In genomic region chr1:211928993-211929637, GRCh38 we compare ENCODE assay signal across 1 cellular context.
TF ChIP-seq lines count a peak whose summit lies in the region.

No MANE protein-coding gene starts in this region.

TF ChIP-seq in K562, 482 proteins besides CTCF, POLR2A, EP300 and RAD21 (continued from another document and continues in another):
- TF ChIP-seq RBM22 (IDR thresholded peaks at IDR 0.05; ENCODE audit: low read depth, low read length, poor library complexity, severe bottlenecking) (no peak), CBX5 (IDR thresholded peaks at IDR 0.05; ENCODE audit: borderline replicate concordance, low read depth) (no peak), CEBPZ (IDR thresholded peaks at IDR 0.05; ENCODE audit: borderline replicate concordance, low read depth, low read length) (no peak), KLF1 (tag; IDR thresholded peaks at IDR 0.05) (peak; percentile 77; the same call in 1 of the 2 replicates), ZNF639 (CRISPR knock-in tag; conservative IDR thresholded peaks at IDR 0.05 in 1 of 2, IDR thresholded peaks at IDR 0.05 in 1 of 2) (peak in 1 of 2 experiments; percentile 76; a peak in 2 of 4 replicates), MTA3 (IDR thresholded peaks at IDR 0.05; ENCODE audit: borderline replicate concordance) (peak; percentile 14; the same call in 1 of the 2 replicates), POLR2AphosphoS5 (IDR thresholded peaks at IDR 0.05; ENCODE audit: control insufficient read depth, insufficient read depth, low read depth, low read length) (no peak), MTA1 (IDR thresholded peaks at IDR 0.05; ENCODE audit: borderline replicate concordance) (no peak), KAT8 (IDR thresholded peaks at IDR 0.05; ENCODE audit: low read depth) (no peak), CBX1 (IDR thresholded peaks at IDR 0.05; ENCODE audit: low read depth) (no peak), CREB3 (tag; conservative IDR thresholded peaks at IDR 0.05; ENCODE audit: low read depth) (peak; percentile 62; the same call in 1 of the 2 replicates), DLX4 (CRISPR knock-in tag; IDR thresholded peaks at IDR 0.05) (no peak), CTBP1 (IDR thresholded peaks at IDR 0.05; ENCODE audit: borderline replicate concordance) (no peak), POLR2G (IDR thresholded peaks at IDR 0.05; ENCODE audit: low read depth, low read length) (no peak), MYC (IDR thresholded peaks at IDR 0.05; ENCODE audit: low read depth, low read length) (peak; percentile 25; the same call in 1 of the 2 replicates), MYC (CRISPR knock-in tag; IDR thresholded peaks at IDR 0.05; ENCODE audit: borderline replicate concordance, low read depth) (no peak), ZNF668 (CRISPR knock-in tag; IDR thresholded peaks at IDR 0.05) (0 out of 2 replicates have a peak, but pooled peaks have one; percentile 27), SRF (CRISPR knock-in tag; IDR thresholded peaks at IDR 0.05) (0 out of 4 replicates have a peak, but pooled peaks of 1 of the 2 experiments have one; percentile 16), SIN3B (IDR thresholded peaks at IDR 0.05; ENCODE audit: low read depth) (no peak), SRSF1 (IDR thresholded peaks at IDR 0.05; ENCODE audit: low read depth, low read length) (no peak), SMAD4 (CRISPR knock-in tag; conservative IDR thresholded peaks at IDR 0.05) (0 out of 2 replicates have a peak, but pooled peaks have one; percentile 35), U2AF2 (optimal IDR thresholded peaks at IDR 0.05; ENCODE audit: low read depth, low read length) (no peak), HMG20A (CRISPR knock-in tag; conservative IDR thresholded peaks at IDR 0.05) (no peak), ZNF175 (CRISPR knock-in tag; IDR thresholded peaks at IDR 0.05; ENCODE audit: low read depth) (peak; percentile 76; the same call in 1 of the 2 replicates), ZNF407 (IDR thresholded peaks at IDR 0.05; ENCODE audit: low read depth) (no peak), ELF1 (tag; IDR thresholded peaks at IDR 0.05) (peak; percentile 76), CREB1 (IDR thresholded peaks at IDR 0.05) (0 out of 2 replicates have a peak, but pooled peaks have one; percentile 7), CREB1 (CRISPR knock-in tag; IDR thresholded peaks at IDR 0.05) (no peak), DIDO1 (tag; IDR thresholded peaks at IDR 0.05; ENCODE audit: low read depth) (no peak), CEBPB (tag; IDR thresholded peaks at IDR 0.05) (peak; percentile 99), KLF13 (tag; IDR thresholded peaks at IDR 0.05; ENCODE audit: borderline replicate concordance, low read depth) (no peak), RREB1 (CRISPR knock-in tag; IDR thresholded peaks at IDR 0.05) (no peak), PATZ1 (CRISPR knock-in tag; IDR thresholded peaks at IDR 0.05; ENCODE audit: borderline replicate concordance) (no peak), PPARD (CRISPR knock-in tag; IDR thresholded peaks at IDR 0.05) (no peak), YY1 (IDR thresholded peaks at IDR 0.05; ENCODE audit: borderline replicate concordance in 1 of 3, control insufficient read depth in 1 of 3, extremely low read depth in 1 of 3, insufficient read depth in 3 of 3, insufficient read length in 1 of 3, insufficient replicate concordance in 2 of 3, low read depth in 1 of 3, low read length in 2 of 3) (peak in 1 of 3 experiments; percentile 58)
